8 cellular contexts compared by ENCODE assay signal in genomic region chr9:131410051-131410491, GRCh38. TPM values are rescaled to one million over a fixed set of nuclear protein-coding genes. Genes with fewer than 3 reads are reported as not detected.
DNase-seq lines count a peak whose midpoint lies in the region; ATAC-seq and TF ChIP-seq lines count a peak whose summit lies in the region.

No MANE protein-coding gene starts in this region.

- H3K79me2 ChIP-seq in trophoblast cell (ENCODE audit: control insufficient read depth, insufficient read depth, low read length, poor library complexity): peaks cover 50% of the 10 kb centered on the region

- H3K4me3 ChIP-seq in trophoblast cell (ENCODE audit: low read depth, low read length): no peak overlapping the region

- H3K23ac ChIP-seq in trophoblast cell (ENCODE audit: low read length): no peak overlapping the region

- no peaks in the 10 kb centered on the region for H3K79me1 ChIP-seq in trophoblast cell (ENCODE audit: low read length)

- no peak overlapping the region for H3K27ac ChIP-seq in trophoblast cell (ENCODE audit: low read depth, low read length)

- peak overlapping the region; percentile 100 for H3K4ac ChIP-seq in trophoblast cell (ENCODE audit: low read depth, low read length)

- H3K9me3 ChIP-seq in trophoblast cell (ENCODE audit: insufficient read depth, low read depth, low read length): no peaks in the 10 kb centered on the region

- TF ChIP-seq POLR2A in erythroblast (IDR thresholded peaks at IDR 0.05; ENCODE audit: low read length): no peak

- H4K12ac ChIP-seq in trophoblast cell (ENCODE audit: low read depth, low read length): no peak overlapping the region

- H3K14ac ChIP-seq in trophoblast cell (ENCODE audit: low read length): no peak overlapping the region

- no peak for ATAC-seq in HG03135 (IDR thresholded peaks at IDR 0.05; ENCODE audit: unreplicated experiment)

- no peak overlapping the region for H2BK120ac ChIP-seq in trophoblast cell (ENCODE audit: insufficient read depth, low read length, poor library complexity)

- H2AK5ac ChIP-seq in trophoblast cell (ENCODE audit: low read length): no peak overlapping the region

- peaks cover 7 to 15% of the 10 kb centered on the region in 2 experiments for H3K36me3 ChIP-seq in trophoblast cell (ENCODE audit: control insufficient read depth in 1 of 2, insufficient read depth in 2 of 2, low read length in 2 of 2)

- H3K9ac ChIP-seq in trophoblast cell (ENCODE audit: low read length): no peak overlapping the region

- no peak overlapping the region for H2BK12ac ChIP-seq in trophoblast cell (ENCODE audit: low read length)

- no peak overlapping the region for H4K8ac ChIP-seq in trophoblast cell (ENCODE audit: low read depth, low read length)

- H3K4me1 ChIP-seq in trophoblast cell (ENCODE audit: control insufficient read depth in 1 of 2, insufficient read depth in 2 of 2, low read length in 2 of 2): peaks cover 30 to 34% of the 10 kb centered on the region in 2 experiments

- no CpG with 5 or more reads among the region's 7 CpGs for WGBS in trophoblast cell (ENCODE audit: extremely low coverage, insufficient coverage, insufficient read length)

- H2BK5ac ChIP-seq in trophoblast cell (ENCODE audit: low read depth, low read length, poor library complexity): no peak overlapping the region

- no peak overlapping the region for H4K91ac ChIP-seq in trophoblast cell (ENCODE audit: low read depth, low read length)

- H3K4me2 ChIP-seq in trophoblast cell (ENCODE audit: low read length): no peak overlapping the region

- H3K27me3 ChIP-seq in trophoblast cell (ENCODE audit: insufficient read depth, low read length): no peaks in the 10 kb centered on the region

- no peak overlapping the region for H2AFZ ChIP-seq in trophoblast cell (ENCODE audit: insufficient read depth, low read length, poor library complexity)

- DNase-seq in EL (peak; percentile 23), NOMO-1 treated with DMSO at 0.1 percent for 48 hours (lab: John Stamatoyannopoulos, UW; ENCODE audit: unreplicated experiment) (peak; percentile 86), trophoblast cell (no peak), NCI-H146 (lab: John Stamatoyannopoulos, UW) (no peak), AG20443 (ENCODE audit: low spot score) (no peak), erythroblast (lab: John Stamatoyannopoulos, UW) (no peak)
- peak; percentile 52 for DNase-seq in central memory CD4-positive, alpha-beta T cell

- H3K18ac ChIP-seq in trophoblast cell (ENCODE audit: low read length): no peak overlapping the region

RNA-seq across cellular contexts. Expression of gene PRRC2B, which starts 16.2 kb away (rescaled TPM):
- 115 and 121 TPM in 2 replicates for polyA plus RNA-seq in trophoblast cell (2013)

Comparison
In these comparisons a context has a peak if more than half of its experiments do, and no peak if none do; other contexts are left out.
1. DNase-seq: peak in EL (single experiment), NOMO-1 treated with DMSO at 0.1 percent for 48 hours (single experiment) and central memory CD4-positive, alpha-beta T cell (single experiment); none in trophoblast cell (0 of 2), NCI-H146 (single experiment), AG20443 (single experiment) and erythroblast (0 of 2).